In genomic region chr15:64635486-64635815, GRCh38 we compare ENCODE assay signal across 8 cellular contexts.
DNase-seq lines count a peak whose midpoint lies in the region; ATAC-seq and TF ChIP-seq lines count a peak whose summit lies in the region.

No MANE protein-coding gene starts in this region.

- TF ChIP-seq CTCF in esophagus squamous epithelium (IDR thresholded peaks at IDR 0.05) = no peak

- H2BK120ac ChIP-seq in neuronal stem cell (ENCODE audit: low read depth, low read length) = no peak overlapping the region

- H3K4ac ChIP-seq in neuronal stem cell (ENCODE audit: low read length) = no peak overlapping the region

- no peaks in the 10 kb centered on the region for H3K9me3 ChIP-seq in esophagus squamous epithelium
- H3K9me3 ChIP-seq in neuronal stem cell (replicated peaks in 1 of 2; ENCODE audit: control insufficient read depth in 2 of 2, insufficient read depth in 1 of 2, low read depth in 1 of 2, low read length in 2 of 2) = peaks cover 0 to 15% of the 10 kb centered on the region in 2 donors

- H4K8ac ChIP-seq in neuronal stem cell (ENCODE audit: low read depth, low read length) = no peak overlapping the region

- no peak overlapping the region for H3K14ac ChIP-seq in neuronal stem cell (ENCODE audit: low read length)

- H3K27me3 ChIP-seq in esophagus squamous epithelium (no peaks in the 10 kb centered on the region), neuronal stem cell (ENCODE audit: control insufficient read depth in 3 of 3, insufficient read depth in 3 of 3, low read depth in 1 of 3, low read length in 3 of 3) (no peaks in the 10 kb centered on the region)

- H2BK15ac ChIP-seq in neuronal stem cell (ENCODE audit: low read length) = no peak overlapping the region

- H2BK5ac ChIP-seq in neuronal stem cell (ENCODE audit: low read length) = no peak overlapping the region

- no peak for TF ChIP-seq POLR2A in esophagus squamous epithelium (IDR thresholded peaks at IDR 0.05)

- H2AFZ ChIP-seq in neuronal stem cell (ENCODE audit: low read length) = no peak overlapping the region

- no peak overlapping the region for H3K23ac ChIP-seq in neuronal stem cell (ENCODE audit: low read depth, low read length, poor library complexity)

- H3K4me2 ChIP-seq in neuronal stem cell (ENCODE audit: insufficient read depth, low read length, poor library complexity, severe bottlenecking) = no peak overlapping the region

- H3K27ac ChIP-seq in esophagus squamous epithelium = peak overlapping the region; percentile 61 to 77 (median 68)
- H3K27ac ChIP-seq in neuronal stem cell (replicated peaks; ENCODE audit: low read length) = peak overlapping the region; percentile 83

- intact Hi-C loops in esophagus squamous epithelium (cut with DNase I) = no loop called here

- no peak overlapping the region for H3K9ac ChIP-seq in neuronal stem cell (ENCODE audit: low read depth, low read length, poor library complexity)

- no peak overlapping the region for H2AK5ac ChIP-seq in neuronal stem cell (ENCODE audit: low read depth, low read length)

- H3K18ac ChIP-seq in neuronal stem cell (ENCODE audit: low read length) = no peak overlapping the region

- H3K4me3 ChIP-seq in esophagus squamous epithelium (no peak overlapping the region), neuronal stem cell (ENCODE audit: low read length in 2 of 2) (no peak overlapping the region)

- DNase-seq in RPMI7951 (ENCODE audit: low read depth) (peak; percentile 20), esophagus squamous epithelium (lab: John Stamatoyannopoulos, UW) (no peak), neuronal stem cell (ENCODE audit: low spot score) (peak; percentile 6), NCI-H2227 treated with DMSO at 0.1 percent for 48 hours (lab: John Stamatoyannopoulos, UW) (no peak), H4 (ENCODE audit: low spot score) (no peak)

- ATAC-seq in GM19324 (IDR thresholded peaks at IDR 0.05; ENCODE audit: low FRiP score, unreplicated experiment) (peak; percentile 6), GM19035 (IDR thresholded peaks at IDR 0.05; ENCODE audit: unreplicated experiment) (no peak), HG02571 (IDR thresholded peaks at IDR 0.05; ENCODE audit: unreplicated experiment) (no peak)

- peaks cover 0 to 27% (median 0%) of the 10 kb centered on the region in 3 donors for H3K36me3 ChIP-seq in esophagus squamous epithelium
- H3K36me3 ChIP-seq in neuronal stem cell (replicated peaks in 1 of 2; ENCODE audit: control insufficient read depth in 2 of 2, insufficient read depth in 2 of 2, low read length in 2 of 2) = peaks cover 0 to 24% of the 10 kb centered on the region in 2 donors

- no peak overlapping the region for H2BK12ac ChIP-seq in neuronal stem cell (ENCODE audit: low read length)

- H4K91ac ChIP-seq in neuronal stem cell (ENCODE audit: low read depth, low read length, poor library complexity) = no peak overlapping the region

- H3K4me1 ChIP-seq in esophagus squamous epithelium (peaks cover 28 to 63% (median 35%) of the 10 kb centered on the region in 3 donors), neuronal stem cell (ENCODE audit: control insufficient read depth in 2 of 2, insufficient read depth in 1 of 2, low read depth in 1 of 2, low read length in 2 of 2) (peaks cover 15 to 32% of the 10 kb centered on the region in 2 donors)

- no peaks in the 10 kb centered on the region for H3K79me1 ChIP-seq in neuronal stem cell (ENCODE audit: low read depth, low read length)

Comparison
In these comparisons a context has a peak if more than half of its experiments do, and no peak if none do; other contexts are left out.
1. DNase-seq: peak in RPMI7951 (single experiment) and neuronal stem cell (single experiment); none in esophagus squamous epithelium (single experiment), NCI-H2227 treated with DMSO at 0.1 percent for 48 hours (single experiment) and H4 (single experiment).